Comparison of ENCODE assay signal across 11 cellular contexts in the genomic region with DNA sequence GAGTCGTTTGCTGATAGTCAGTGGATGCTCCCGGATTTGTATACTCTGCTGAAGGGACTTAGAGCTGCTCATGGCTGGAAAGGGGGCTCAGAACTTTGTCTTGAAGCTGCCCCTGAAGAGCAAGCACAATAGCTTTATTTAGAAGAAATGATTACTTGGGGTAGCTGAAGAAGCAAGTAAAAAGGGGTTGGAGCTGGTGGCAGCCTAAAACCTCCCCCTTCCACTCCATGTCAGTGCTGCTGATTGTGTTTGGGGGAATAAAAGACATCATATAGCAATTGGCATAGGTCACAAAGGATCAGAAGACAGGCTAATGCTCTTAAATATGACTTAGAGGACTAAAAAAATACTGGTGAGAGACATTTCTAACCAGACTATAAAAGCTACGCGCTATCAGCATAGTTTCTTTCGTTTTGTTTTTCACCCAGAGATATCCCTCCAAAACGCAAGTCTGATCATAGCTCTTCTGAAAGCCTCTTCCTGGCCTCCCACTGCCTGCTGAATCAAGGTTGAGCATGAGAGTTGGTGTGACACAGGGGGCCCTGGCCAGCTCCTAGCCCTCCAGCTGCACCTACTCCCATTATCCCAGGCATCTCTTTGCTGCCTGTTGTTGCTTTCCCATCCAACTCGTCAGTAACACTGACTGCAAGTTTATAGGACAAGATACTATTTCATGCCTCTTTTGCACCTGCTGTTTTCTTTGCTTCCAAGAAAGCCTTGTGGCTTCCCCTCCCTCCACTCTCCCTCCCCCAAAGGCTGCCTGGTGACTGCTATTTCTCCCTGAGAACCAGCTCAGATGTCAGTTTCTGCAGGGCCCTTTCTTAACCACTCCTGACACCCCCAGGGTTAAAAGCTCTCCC. TPM values are rescaled to one million over a fixed set of nuclear protein-coding genes. Genes with fewer than 3 reads are reported as not detected.
DNase-seq lines count a peak whose midpoint lies in the region; ATAC-seq, FAIRE-seq and TF ChIP-seq lines count a peak whose summit lies in the region.
"Had no signal": no experiment of that assay in that cellular context is flagged by ENCODE, and none has a peak within 500 bp of the region (broad histone marks: within the 10 kb centered on the region; RNA-seq: fewer than 3 reads in every experiment).

No MANE protein-coding gene starts in this region.

- peak overlapping the region; percentile 7 to 61 for H3K4me3 Mint-ChIP-seq in stimulated activated naive B cell treated with anti-CD40 and anti-IgM and Interleukin-4, amounts not matched to agents 10 μg/mL and 1 μg/mL and 100 μg/mL, for 72 hours

- H2AFZ ChIP-seq in SU-DHL-6 (ENCODE audit: low read depth, low read length, severe bottlenecking), result peak overlapping the region; percentile 34

- no peaks in the 10 kb centered on the region for H3K27me3 ChIP-seq in SU-DHL-6 (ENCODE audit: low read length)
- H3K27me3 ChIP-seq: BE2C had no signal

- peak; percentile 60 for DNase-seq in activated CD8-positive, alpha-beta memory T cell treated with anti-CD3 and anti-CD28 coated beads for 24 hours
- no peak for DNase-seq in activated CD8-positive, alpha-beta memory T cell treated with anti-CD3 and anti-CD28 coated beads, Interleukin-2, amount 50 U/mL, for 48 hours
- DNase-seq in fibroblast of villous mesenchyme (ENCODE audit: low read depth) (peak; percentile 45), GM19239 (ENCODE audit: insufficient read length, low spot score) (no peak), GM13976 (ENCODE audit: low spot score) (no peak)
- DNase-seq in stimulated activated naive B cell treated with anti-CD40 and anti-IgM and Interleukin-4, amounts not matched to agents 10 μg/mL and 1 μg/mL and 100 μg/mL, for 72 hours, result no peak
- DNase-seq: activated effector memory CD4-positive, alpha-beta T cell treated with Interleukin-2 at 50 U/mL for 16 hours; BE2C; occipital lobe had no signal

- in situ Hi-C loops in GM13976 (cut with MboI; ENCODE audit: low sequenced_read_pairs, unreplicated experiment), result no loop called here

- H3K79me2 ChIP-seq in SU-DHL-6 (ENCODE audit: insufficient read depth, low read length), result no peaks in the 10 kb centered on the region

- no peak overlapping the region for H3K27ac ChIP-seq in SU-DHL-6 (ENCODE audit: low read depth, low read length)

- no peaks in the 10 kb centered on the region for H3K27me3 Mint-ChIP-seq in stimulated activated naive B cell treated with anti-CD40 and anti-IgM and Interleukin-4, amounts not matched to agents 10 μg/mL and 1 μg/mL and 100 μg/mL, for 72 hours

- no peaks in the 10 kb centered on the region for H3K9me2 ChIP-seq in SU-DHL-6 (replicated peaks; ENCODE audit: insufficient read depth, low read length)

- H3K4me1 Mint-ChIP-seq in stimulated activated naive B cell treated with anti-CD40 and anti-IgM and Interleukin-4, amounts not matched to agents 10 μg/mL and 1 μg/mL and 100 μg/mL, for 72 hours, result peaks cover 17 to 25% of the 10 kb centered on the region in 2 donors

- H4K20me1 ChIP-seq in SU-DHL-6 (ENCODE audit: low read depth, low read length), result no peaks in the 10 kb centered on the region

- H3K9ac ChIP-seq in SU-DHL-6 (ENCODE audit: low read length), result no peak overlapping the region

- FAIRE-seq in GM19239 (lab: Jason Lieb, UNC), result no peak

- peaks cover 4 to 6% of the 10 kb centered on the region in 2 donors for H3K36me3 Mint-ChIP-seq in stimulated activated naive B cell treated with anti-CD40 and anti-IgM and Interleukin-4, amounts not matched to agents 10 μg/mL and 1 μg/mL and 100 μg/mL, for 72 hours

- H3K4me2 ChIP-seq in SU-DHL-6 (ENCODE audit: low read depth, low read length, poor library complexity, severe bottlenecking), result no peak overlapping the region

- H3K4me3 ChIP-seq in SU-DHL-6 (ENCODE audit: insufficient read depth, low read length, poor library complexity, severe bottlenecking) (no peak overlapping the region), fibroblast of villous mesenchyme (ENCODE audit: low read depth, low read length) (peak overlapping the region; percentile 0)

- ATAC-seq in stimulated activated naive B cell treated with anti-CD40 and anti-IgM and Interleukin-4, amounts not matched to agents 10 μg/mL and 1 μg/mL and 100 μg/mL, for 72 hours (replicated peaks), result peak in 1 of 2 donors; percentile 23
- ATAC-seq in GM18520 (IDR thresholded peaks at IDR 0.05; ENCODE audit: unreplicated experiment), result no peak

- no peak overlapping the region for H3K27ac Mint-ChIP-seq in stimulated activated naive B cell treated with anti-CD40 and anti-IgM and Interleukin-4, amounts not matched to agents 10 μg/mL and 1 μg/mL and 100 μg/mL, for 72 hours

- H3F3A ChIP-seq in SU-DHL-6 (ENCODE audit: insufficient read depth), result no peaks in the 10 kb centered on the region

- no peaks in the 10 kb centered on the region for H3K36me3 ChIP-seq in SU-DHL-6 (ENCODE audit: low read length)
- H3K36me3 ChIP-seq: BE2C had no signal

- H3K9me3 Mint-ChIP-seq in stimulated activated naive B cell treated with anti-CD40 and anti-IgM and Interleukin-4, amounts not matched to agents 10 μg/mL and 1 μg/mL and 100 μg/mL, for 72 hours, result peaks cover 7 to 13% of the 10 kb centered on the region in 2 donors

- TF ChIP-seq CTCF in SU-DHL-6 (IDR thresholded peaks at IDR 0.05; ENCODE audit: insufficient read depth, low read length, poor library complexity, severe bottlenecking) (no peak), fibroblast of villous mesenchyme (IDR thresholded peaks at IDR 0.05; ENCODE audit: insufficient read depth, low read depth, low read length) (no peak), GM13976 (IDR thresholded peaks at IDR 0.05; ENCODE audit: borderline replicate concordance, control extremely low read depth, extremely low read depth, insufficient read depth, missing control alignments) (no peak)

- H3K9me3 ChIP-seq in SU-DHL-6 (ENCODE audit: insufficient read depth, low read length), result peaks cover 8% of the 10 kb centered on the region; the same call in 1 of the 2 replicates
- H3K9me3 ChIP-seq: BE2C had no signal

RNA-seq across cellular contexts. Expression of a gene that starts 33.9 kb away (rescaled TPM):
- total RNA-seq in fibroblast of villous mesenchyme, result 244 and 268 TPM in 2 replicates

Comparison
In these comparisons a context has a peak if more than half of its experiments do, and no peak if none do; other contexts are left out.
1. DNase-seq: peak in activated CD8-positive, alpha-beta memory T cell treated with anti-CD3 and anti-CD28 coated beads for 24 hours (single experiment) and fibroblast of villous mesenchyme (single experiment); none in activated CD8-positive, alpha-beta memory T cell treated with anti-CD3 and anti-CD28 coated beads, Interleukin-2, amount 50 U/mL, for 48 hours (single experiment), stimulated activated naive B cell treated with anti-CD40 and anti-IgM and Interleukin-4, amounts not matched to agents 10 μg/mL and 1 μg/mL and 100 μg/mL, for 72 hours (single experiment), GM19239 (single experiment) and GM13976 (single experiment).